ENCODE assay signal across 24 cellular contexts in genomic region chr2:218389333-218390150, GRCh38. TPM values are rescaled to one million over a fixed set of nuclear protein-coding genes. Genes with fewer than 3 reads are reported as not detected.
DNase-seq lines count a peak whose midpoint lies in the region; ATAC-seq, FAIRE-seq and TF ChIP-seq lines count a peak whose summit lies in the region.
"Had no signal": no experiment of that assay in that cellular context is flagged by ENCODE, and none has a peak within 500 bp of the region (broad histone marks: within the 10 kb centered on the region; RNA-seq: fewer than 3 reads in every experiment).

No MANE protein-coding gene starts in this region.

- peak overlapping the region; percentile 41 for H3K27ac ChIP-seq in HepG2 (ENCODE audit: extremely low read length, insufficient read depth, low read length)
- H3K27ac ChIP-seq in right lobe of liver: no peak overlapping the region
- H3K27ac ChIP-seq in Karpas-422 (ENCODE audit: low read length): no peak overlapping the region
- no peak overlapping the region for H3K27ac ChIP-seq in lower lobe of right lung
- H3K27ac ChIP-seq: KMS-11 had no signal

- H3K27me3 ChIP-seq in HepG2 (ENCODE audit: control insufficient read depth in 1 of 2, insufficient read depth in 2 of 2, low read length in 2 of 2) (peaks cover 2 to 5% of the 10 kb centered on the region in 2 experiments; a peak in 3 of 5 replicates), right lobe of liver (no peaks in the 10 kb centered on the region), Karpas-422 (ENCODE audit: low read length) (no peaks in the 10 kb centered on the region), lower lobe of right lung (ENCODE audit: low read depth) (no peaks in the 10 kb centered on the region)

- DNase-seq in HepG2 (ENCODE audit: low spot score) (peak; percentile 79), right lobe of liver (no peak), Karpas-422 (peak; percentile 37), lower lobe of right lung (peak; percentile 53), EL (no peak)
- DNase-seq: Caco-2; CD4-positive, CD25-positive, alpha-beta regulatory T cell; DMS53; NCI-H1417 treated with DMSO at 0.1 percent for 48 hours; NCI-H187 treated with DMSO at 0.1 percent for 48 hours; NCI-H226; NCI-H524; NCI-H82; OCI-M1; SIG-M5 had no signal

- H2AFZ ChIP-seq in HepG2 (ENCODE audit: low read length): peak overlapping the region; percentile 83
- no peak overlapping the region for H2AFZ ChIP-seq in Karpas-422 (ENCODE audit: low read length)

- POLR2A ChIA-PET in HepG2 (lab: Yijun Ruan, JAX): interaction anchor here (0.7 to 2.6 kb wide), 9 partner anchors 11 to 171 kb away, joined by 3 to 14 read pairs (median 5); partner anchors contain the start of gene CTDSP1

- H3K4me3 ChIP-seq in HepG2 (replicated peaks in 1 of 3; ENCODE audit: insufficient read depth in 1 of 3, low read depth in 2 of 3, low read length in 3 of 3): peak overlapping the region; percentile 1 to 57 (median 27); a peak in 5 of 6 replicates
- no peak overlapping the region for H3K4me3 ChIP-seq in right lobe of liver
- H3K4me3 ChIP-seq in Karpas-422 (ENCODE audit: low read length): no peak overlapping the region
- no peak overlapping the region for H3K4me3 ChIP-seq in lower lobe of right lung

- peak; percentile 66 for FAIRE-seq in HepG2 (lab: Jason Lieb, UNC)
- FAIRE-seq: GM12891, GM18507, H1 had no signal

- TSS peak; percentile 77 for BruUV-seq in HepG2 (replicated peaks; lab: Mats Ljungman, UMichigan)

- H3K36me3 ChIP-seq in HepG2 (replicated peaks in 1 of 2; ENCODE audit: control insufficient read depth in 1 of 2, insufficient read depth in 2 of 2, low read length in 2 of 2) (no peaks in the 10 kb centered on the region), right lobe of liver (no peaks in the 10 kb centered on the region), Karpas-422 (ENCODE audit: insufficient read depth, low read length) (no peaks in the 10 kb centered on the region), lower lobe of right lung (peaks cover 15% of the 10 kb centered on the region)

- H3K9ac ChIP-seq in HepG2 (ENCODE audit: insufficient read depth, low read depth, low read length): peak overlapping the region; percentile 61
- H3K9ac ChIP-seq in Karpas-422 (ENCODE audit: low read length): no peak overlapping the region
- H3K9ac ChIP-seq: KMS-11 had no signal

- H3K4me2 ChIP-seq in HepG2 (ENCODE audit: low read depth, low read length) (peak overlapping the region; percentile 79), Karpas-422 (ENCODE audit: low read depth, low read length, poor library complexity, severe bottlenecking) (no peak overlapping the region)
- H3K4me2 ChIP-seq: KMS-11 had no signal

- peaks cover 81% of the 10 kb centered on the region for H3K4me1 ChIP-seq in HepG2 (ENCODE audit: insufficient read depth, low read length)
- no peaks in the 10 kb centered on the region for H3K4me1 ChIP-seq in right lobe of liver
- H3K4me1 ChIP-seq in Karpas-422 (ENCODE audit: low read length): peaks cover 3% of the 10 kb centered on the region; the same call in 1 of the 2 replicates
- H3K4me1 ChIP-seq in lower lobe of right lung: peaks cover 12% of the 10 kb centered on the region

- ATAC-seq in HepG2 (peak; percentile 70), right lobe of liver (no peak), lower lobe of right lung (no peak), GM18511 (IDR thresholded peaks at IDR 0.05; ENCODE audit: unreplicated experiment) (no peak), GM18861 (IDR thresholded peaks at IDR 0.05; ENCODE audit: unreplicated experiment) (no peak)
- ATAC-seq: SK-N-SH treated with all-trans-retinoic acid at 6 μM for 48 hours had no signal

- no peaks in the 10 kb centered on the region for H3K9me2 ChIP-seq in Karpas-422 (replicated peaks; ENCODE audit: insufficient read depth, low read length)

- intact Hi-C loops in HepG2 (cut with micrococcal nuclease; ENCODE audit: unreplicated experiment): loop anchor here (10.0 kb wide), 1 partner anchor 205 kb away; no protein-coding TSS in a partner anchor
- intact Hi-C loops in right lobe of liver (cut with DNase I): loop anchor here in 1 of 2 donors (10.0 kb wide), 2 partner anchors 85 to 205 kb away; no protein-coding TSS in a partner anchor
- intact Hi-C loops in lower lobe of right lung (cut with DNase I): no loop called here

- TF ChIP-seq EP300 in HepG2 (IDR thresholded peaks at IDR 0.05; ENCODE audit: low read depth in 2 of 2, low read length in 2 of 2): peak in 1 of 2 experiments; percentile 35; a peak in 1 of 4 replicates
- TF ChIP-seq EP300 in HepG2 (CRISPR knock-in tag; IDR thresholded peaks at IDR 0.05; ENCODE audit: borderline replicate concordance): 0 out of 2 replicates have a peak, but pooled peaks have one; percentile 10

- in situ Hi-C loops in HepG2 (cut with HindIII; ENCODE audit: extremely low pct_ligation_motif_present, low pct_unique_long_range_greater_than_20kb): no loop called here

- CTCF ChIA-PET in HepG2 (lab: Yijun Ruan, JAX; ENCODE audit: low intra/inter-chr PET ratio, low total read pairs): interaction anchor here (1.2 kb wide), 1 partner anchor 88 kb away, joined by 4 read pairs; no protein-coding TSS in a partner anchor

- TF ChIP-seq POLR2A in HepG2 (IDR thresholded peaks at IDR 0.05; ENCODE audit: insufficient read depth in 1 of 2, low read depth in 2 of 2, low read length in 2 of 2): peak in 1 of 2 experiments; percentile 60; a peak in 2 of 4 replicates
- TF ChIP-seq POLR2A in right lobe of liver (IDR thresholded peaks at IDR 0.05): no peak

- 34% methylated on average over 14 of the region's 17 CpGs for WGBS in HepG2 (ENCODE audit: low lambda C conversion rate)
- 89% methylated on average over 5 of the region's 17 CpGs for WGBS in right lobe of liver (ENCODE audit: insufficient coverage, low coverage, low lambda C conversion rate, missing lambda C conversion rate)

- no peaks in the 10 kb centered on the region for H3K9me3 ChIP-seq in HepG2 (ENCODE audit: low read length)
- no peaks in the 10 kb centered on the region for H3K9me3 ChIP-seq in right lobe of liver
- H3K9me3 ChIP-seq in Karpas-422 (ENCODE audit: low read length): no peaks in the 10 kb centered on the region
- no peaks in the 10 kb centered on the region for H3K9me3 ChIP-seq in lower lobe of right lung
- H3K9me3 ChIP-seq: Caco-2 had no signal

- H4K20me1 ChIP-seq in HepG2 (ENCODE audit: insufficient read depth, low read length) (no peaks in the 10 kb centered on the region), Karpas-422 (ENCODE audit: insufficient read depth, low read depth, low read length) (no peaks in the 10 kb centered on the region)

- no peak for TF ChIP-seq RAD21 in HepG2 (CRISPR knock-in tag; IDR thresholded peaks at IDR 0.05)

- TF ChIP-seq CTCF in HepG2 (CRISPR knock-in tag; IDR thresholded peaks at IDR 0.05) (peak; percentile 11; the same call in 1 of the 2 replicates), right lobe of liver (IDR thresholded peaks at IDR 0.05) (no peak), lower lobe of right lung (IDR thresholded peaks at IDR 0.05) (no peak)

- no peaks in the 10 kb centered on the region for H3K79me2 ChIP-seq in HepG2 (ENCODE audit: insufficient read depth, low read length)
- H3K79me2 ChIP-seq in Karpas-422 (ENCODE audit: low read length): no peaks in the 10 kb centered on the region

RNA-seq across cellular contexts. Expression of gene SLC11A1, which starts 7.5 kb away (rescaled TPM):
- 0.21 and 0.33 TPM in 2 replicates for total RNA-seq in HepG2 (2016; rRNA removed; fragmentation: Illumina TruSeq; extraction: Trizol)
- 0.26 and 0.51 TPM in 2 replicates for total RNA-seq in HepG2 (2016; cell fraction: cytosol; rRNA removed; fragmentation: Illumina TruSeq; extraction: Trizol; ENCODE audit: low read depth)
- total RNA-seq in HepG2 (2016; cell fraction: insoluble cytoplasmic fraction; rRNA removed; fragmentation: Illumina TruSeq; extraction: Trizol): 0.18 and 0.22 TPM in 2 replicates
- 0.31 TPM in 2 replicates for total RNA-seq in HepG2 (2016; cell fraction: membrane; rRNA removed; fragmentation: Illumina TruSeq; extraction: Trizol)
- total RNA-seq in HepG2 (2016; cell fraction: nucleus; rRNA removed; fragmentation: Illumina TruSeq; extraction: Trizol): 0.19 and 0.71 TPM in 2 replicates
- 2.3 and 2.5 TPM in 2 replicates for polyA plus RNA-seq in HepG2 (2011; rRNA removed)
- polyA plus RNA-seq in HepG2 (2011; cell fraction: cytosol; rRNA removed): 1.1 and 1.2 TPM in 2 replicates
- polyA plus RNA-seq in HepG2 (2011; cell fraction: nucleus; rRNA removed): 11.6 and 19.0 TPM in 2 replicates
- 1.5 and 3.8 TPM in 2 replicates for polyA plus RNA-seq in HepG2 (2012)
- polyA plus RNA-seq in HepG2 (2016; cell fraction: cytosol; fragmentation: Illumina TruSeq; extraction: Trizol; ENCODE audit: low read depth): 0.26 and 0.40 TPM in 2 replicates
- polyA plus RNA-seq in HepG2 (2016; cell fraction: insoluble cytoplasmic fraction; fragmentation: Illumina TruSeq; extraction: Trizol; ENCODE audit: low read depth): 0.09 and 0.23 TPM in 2 replicates
- polyA plus RNA-seq in HepG2 (2016; cell fraction: membrane; fragmentation: Illumina TruSeq; extraction: Trizol; ENCODE audit: low read depth): 0.26 and 0.42 TPM in 2 replicates
- 0.23 and 0.79 TPM in 2 replicates for polyA plus RNA-seq in HepG2 (2016; cell fraction: nucleus; fragmentation: Illumina TruSeq; extraction: Trizol; ENCODE audit: insufficient read depth, low read depth)
- polyA minus RNA-seq in HepG2 (2011; rRNA and poly(A)+ RNA removed; ENCODE audit: low replicate concordance): 0.14 and 2.9 TPM in 2 replicates
- 0.35 and 1.5 TPM in 2 replicates for polyA minus RNA-seq in HepG2 (2011; cell fraction: cytosol; rRNA and poly(A)+ RNA removed)
- 3.7 and 5.4 TPM in 2 replicates for polyA minus RNA-seq in HepG2 (2011; cell fraction: nucleus; rRNA and poly(A)+ RNA removed)
- 10 to 100 TPM in 3 of 6 experiments, 1 to 10 TPM in 3; 4.2 to 13.2 (median 11.0) TPM for total RNA-seq in right lobe of liver
- 1.9 TPM in 1 of 2 replicates, not detected in the other for total RNA-seq in Karpas-422 (2014; rRNA removed; shearing (Covaris generic); ENCODE audit: low replicate concordance)
- 419 TPM for total RNA-seq in lower lobe of right lung

RNA-seq across cellular contexts. Expression of gene CTDSP1, which starts 10.1 kb away (rescaled TPM):
- 78.5 and 91.0 TPM in 2 replicates for total RNA-seq in HepG2 (2016; rRNA removed; fragmentation: Illumina TruSeq; extraction: Trizol)
- 61.6 and 62.5 TPM in 2 replicates for total RNA-seq in HepG2 (2016; cell fraction: cytosol; rRNA removed; fragmentation: Illumina TruSeq; extraction: Trizol; ENCODE audit: low read depth)
- total RNA-seq in HepG2 (2016; cell fraction: insoluble cytoplasmic fraction; rRNA removed; fragmentation: Illumina TruSeq; extraction: Trizol): 72.7 and 92.2 TPM in 2 replicates
- 98.7 and 108 TPM in 2 replicates for total RNA-seq in HepG2 (2016; cell fraction: membrane; rRNA removed; fragmentation: Illumina TruSeq; extraction: Trizol)
- 63.4 and 77.8 TPM in 2 replicates for total RNA-seq in HepG2 (2016; cell fraction: nucleus; rRNA removed; fragmentation: Illumina TruSeq; extraction: Trizol)
- polyA plus RNA-seq in HepG2 (2011; rRNA removed): 268 and 270 TPM in 2 replicates
- polyA plus RNA-seq in HepG2 (2011; cell fraction: cytosol; rRNA removed): 216 and 257 TPM in 2 replicates
- 595 and 749 TPM in 2 replicates for polyA plus RNA-seq in HepG2 (2011; cell fraction: nucleus; rRNA removed)
- polyA plus RNA-seq in HepG2 (2012): 72.7 and 87.5 TPM in 2 replicates
- 60.8 and 65.7 TPM in 2 replicates for polyA plus RNA-seq in HepG2 (2016; cell fraction: cytosol; fragmentation: Illumina TruSeq; extraction: Trizol; ENCODE audit: low read depth)
- 106 and 117 TPM in 2 replicates for polyA plus RNA-seq in HepG2 (2016; cell fraction: insoluble cytoplasmic fraction; fragmentation: Illumina TruSeq; extraction: Trizol; ENCODE audit: low read depth)
- 114 and 123 TPM in 2 replicates for polyA plus RNA-seq in HepG2 (2016; cell fraction: membrane; fragmentation: Illumina TruSeq; extraction: Trizol; ENCODE audit: low read depth)
- 131 and 137 TPM in 2 replicates for polyA plus RNA-seq in HepG2 (2016; cell fraction: nucleus; fragmentation: Illumina TruSeq; extraction: Trizol; ENCODE audit: insufficient read depth, low read depth)
- polyA minus RNA-seq in HepG2 (2011; rRNA and poly(A)+ RNA removed; ENCODE audit: low replicate concordance): 139 and 364 TPM in 2 replicates
- 88.3 and 92.0 TPM in 2 replicates for polyA minus RNA-seq in HepG2 (2011; cell fraction: cytosol; rRNA and poly(A)+ RNA removed)
- 159 and 160 TPM in 2 replicates for polyA minus RNA-seq in HepG2 (2011; cell fraction: nucleus; rRNA and poly(A)+ RNA removed)
- total RNA-seq in right lobe of liver: 10 to 100 TPM; 55.1 to 95.9 (median 75.6) TPM
- total RNA-seq in Karpas-422 (2014; rRNA removed; shearing (Covaris generic); ENCODE audit: low replicate concordance): 46.3 and 72.6 TPM in 2 replicates
- 168 TPM for total RNA-seq in lower lobe of right lung

RNA-seq across cellular contexts. Expression of gene VIL1, which starts 29.4 kb away (rescaled TPM):
- total RNA-seq in HepG2 (2016; rRNA removed; fragmentation: Illumina TruSeq; extraction: Trizol) (301 and 337 TPM in 2 replicates), right lobe of liver (100 to 1,000 TPM in 1 of 6 experiments, 10 to 100 TPM in 2, 1 to 10 TPM in 3; 2.1 to 118 (median 19.1) TPM), lower lobe of right lung (0.41 TPM)
- total RNA-seq in HepG2 (2016; cell fraction: cytosol; rRNA removed; fragmentation: Illumina TruSeq; extraction: Trizol; ENCODE audit: low read depth): 59.0 and 67.7 TPM in 2 replicates
- 281 and 313 TPM in 2 replicates for total RNA-seq in HepG2 (2016; cell fraction: insoluble cytoplasmic fraction; rRNA removed; fragmentation: Illumina TruSeq; extraction: Trizol)
- total RNA-seq in HepG2 (2016; cell fraction: membrane; rRNA removed; fragmentation: Illumina TruSeq; extraction: Trizol): 183 and 224 TPM in 2 replicates
- total RNA-seq in HepG2 (2016; cell fraction: nucleus; rRNA removed; fragmentation: Illumina TruSeq; extraction: Trizol): 188 and 190 TPM in 2 replicates
- polyA plus RNA-seq in HepG2 (2011; rRNA removed): 287 and 352 TPM in 2 replicates
- 169 and 211 TPM in 2 replicates for polyA plus RNA-seq in HepG2 (2011; cell fraction: cytosol; rRNA removed)
- polyA plus RNA-seq in HepG2 (2011; cell fraction: nucleus; rRNA removed): 756 and 778 TPM in 2 replicates
- polyA plus RNA-seq in HepG2 (2012): 201 and 249 TPM in 2 replicates
- 85.6 and 100 TPM in 2 replicates for polyA plus RNA-seq in HepG2 (2016; cell fraction: cytosol; fragmentation: Illumina TruSeq; extraction: Trizol; ENCODE audit: low read depth)
- polyA plus RNA-seq in HepG2 (2016; cell fraction: insoluble cytoplasmic fraction; fragmentation: Illumina TruSeq; extraction: Trizol; ENCODE audit: low read depth): 215 and 265 TPM in 2 replicates
- 117 and 144 TPM in 2 replicates for polyA plus RNA-seq in HepG2 (2016; cell fraction: membrane; fragmentation: Illumina TruSeq; extraction: Trizol; ENCODE audit: low read depth)
- polyA plus RNA-seq in HepG2 (2016; cell fraction: nucleus; fragmentation: Illumina TruSeq; extraction: Trizol; ENCODE audit: insufficient read depth, low read depth): 336 and 399 TPM in 2 replicates
- polyA minus RNA-seq in HepG2 (2011; rRNA and poly(A)+ RNA removed; ENCODE audit: low replicate concordance): 0.19 and 699 TPM in 2 replicates
- 138 and 156 TPM in 2 replicates for polyA minus RNA-seq in HepG2 (2011; cell fraction: cytosol; rRNA and poly(A)+ RNA removed)
- polyA minus RNA-seq in HepG2 (2011; cell fraction: nucleus; rRNA and poly(A)+ RNA removed): 112 and 120 TPM in 2 replicates
- not detected in 2 replicates for total RNA-seq in Karpas-422 (2014; rRNA removed; shearing (Covaris generic); ENCODE audit: low replicate concordance)
- total RNA-seq: A673, M059J had no signal

RNA-seq across cellular contexts. Expression of gene CATIP, which starts 32.9 kb away (rescaled TPM):
- total RNA-seq in HepG2 (2016; rRNA removed; fragmentation: Illumina TruSeq; extraction: Trizol) (0.22 TPM in 1 of 2 replicates, not detected in the other), right lobe of liver (not detected), lower lobe of right lung (5.6 TPM)
- total RNA-seq in HepG2 (2016; cell fraction: cytosol; rRNA removed; fragmentation: Illumina TruSeq; extraction: Trizol; ENCODE audit: low read depth): 0.35 TPM in 1 of 2 replicates, not detected in the other
- 0.15 TPM in 1 of 2 replicates, not detected in the other for total RNA-seq in HepG2 (2016; cell fraction: insoluble cytoplasmic fraction; rRNA removed; fragmentation: Illumina TruSeq; extraction: Trizol)
- total RNA-seq in HepG2 (2016; cell fraction: membrane; rRNA removed; fragmentation: Illumina TruSeq; extraction: Trizol): 0.38 and 0.49 TPM in 2 replicates
- not detected in 2 replicates for total RNA-seq in HepG2 (2016; cell fraction: nucleus; rRNA removed; fragmentation: Illumina TruSeq; extraction: Trizol)
- polyA plus RNA-seq in HepG2 (2011; rRNA removed): 0.07 and 0.09 TPM in 2 replicates
- polyA plus RNA-seq in HepG2 (2011; cell fraction: cytosol; rRNA removed): 0.09 and 0.15 TPM in 2 replicates
- polyA plus RNA-seq in HepG2 (2011; cell fraction: nucleus; rRNA removed): 0.48 and 0.87 TPM in 2 replicates
- polyA plus RNA-seq in HepG2 (2012): 0.15 TPM in 1 of 2 replicates, not detected in the other
- polyA plus RNA-seq in HepG2 (2016; cell fraction: cytosol; fragmentation: Illumina TruSeq; extraction: Trizol; ENCODE audit: low read depth): not detected in 2 replicates
- not detected in 2 replicates for polyA plus RNA-seq in HepG2 (2016; cell fraction: insoluble cytoplasmic fraction; fragmentation: Illumina TruSeq; extraction: Trizol; ENCODE audit: low read depth)
- not detected in 2 replicates for polyA plus RNA-seq in HepG2 (2016; cell fraction: membrane; fragmentation: Illumina TruSeq; extraction: Trizol; ENCODE audit: low read depth)
- not detected in 2 replicates for polyA plus RNA-seq in HepG2 (2016; cell fraction: nucleus; fragmentation: Illumina TruSeq; extraction: Trizol; ENCODE audit: insufficient read depth, low read depth)
- polyA minus RNA-seq in HepG2 (2011; rRNA and poly(A)+ RNA removed; ENCODE audit: low replicate concordance): 0.36 TPM in 1 of 2 replicates, not detected in the other
- polyA minus RNA-seq in HepG2 (2011; cell fraction: cytosol; rRNA and poly(A)+ RNA removed): not detected in 2 replicates
- polyA minus RNA-seq in HepG2 (2011; cell fraction: nucleus; rRNA and poly(A)+ RNA removed): 1.4 TPM in 1 of 2 replicates, not detected in the other
- total RNA-seq in Karpas-422 (2014; rRNA removed; shearing (Covaris generic); ENCODE audit: low replicate concordance): not detected in 2 replicates
- total RNA-seq: A673; CD4-positive, CD25-positive, alpha-beta regulatory T cell; H1; M059J had no signal
- polyA plus RNA-seq: CD4-positive, CD25-positive, alpha-beta regulatory T cell; H1 had no signal

Comparison
In these comparisons a context has a peak if more than half of its experiments do, and no peak if none do; other contexts are left out.
1. DNase-seq: peak in HepG2 (single experiment), Karpas-422 (single experiment) and lower lobe of right lung (single experiment); none in right lobe of liver (0 of 3) and EL (single experiment).
2. H3K4me3 ChIP-seq: peak in HepG2 (3 of 3); none in right lobe of liver (0 of 3), Karpas-422 (single experiment) and lower lobe of right lung (single experiment).
3. RNA of gene SLC11A1, which starts 7.5 kb away (total RNA-seq): 419 TPM in lower lobe of right lung (single experiment); 4.2 to 13.2 TPM in right lobe of liver, 0.18 to 0.71 TPM in HepG2 and 1.9 TPM in Karpas-422; every median in the first group is over 10 times any median in the second.